12 cellular contexts compared by ENCODE assay signal in the genomic region with DNA sequence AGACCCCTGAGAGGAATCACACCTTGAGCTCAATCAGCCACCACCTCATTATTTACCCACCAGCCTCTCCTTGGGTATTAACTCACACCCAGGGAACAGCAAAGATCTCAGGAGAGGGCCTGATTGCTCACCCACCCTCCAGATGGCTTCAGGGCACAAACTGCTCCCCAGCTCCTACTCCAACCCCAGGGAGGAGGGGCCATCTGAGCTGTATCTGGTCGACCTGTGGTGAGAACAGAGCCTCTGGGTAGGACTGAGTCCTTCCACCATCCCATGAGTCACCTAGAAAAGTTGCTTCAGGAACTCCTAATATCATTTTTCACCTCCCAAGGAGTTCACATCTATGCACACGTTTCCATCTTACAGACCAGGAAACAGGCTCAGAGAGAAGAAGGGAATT. TPM values are rescaled to one million over a fixed set of nuclear protein-coding genes. Genes with fewer than 3 reads are reported as not detected.
DNase-seq lines count a peak whose midpoint lies in the region; ATAC-seq, FAIRE-seq and TF ChIP-seq lines count a peak whose summit lies in the region.
"Had no signal": no experiment of that assay in that cellular context is flagged by ENCODE, and none has a peak within 500 bp of the region (broad histone marks: within the 10 kb centered on the region; RNA-seq: fewer than 3 reads in every experiment).

No MANE protein-coding gene starts in this region.

- WGBS in K562 (ENCODE audit: insufficient coverage, low coverage, missing lambda C conversion rate), result 6% methylated on average over 2 of the region's 2 CpGs

- CTCF ChIA-PET in K562 (lab: Yijun Ruan, JAX; ENCODE audit: low intra/inter-chr PET ratio), result no interaction called here

- no peak for TF ChIP-seq POLR2A in K562 (conservative IDR thresholded peaks at IDR 0.05)

- H3K27ac ChIP-seq in K562 (ENCODE audit: extremely low read depth, low read depth, low read length) (peak overlapping the region; percentile 24; the same call in 2 of the 3 replicates), neural progenitor cell (no peak overlapping the region)

- H3K9me3 ChIP-seq in MG63, result no peaks in the 10 kb centered on the region
- no peaks in the 10 kb centered on the region for H3K9me3 ChIP-seq in K562 (replicated peaks; ENCODE audit: control insufficient read depth, insufficient read depth, low read depth, low read length)
- no peaks in the 10 kb centered on the region for H3K9me3 ChIP-seq in neural progenitor cell (ENCODE audit: low read depth)
- H3K9me3 ChIP-seq: Caco-2 had no signal

- no peak overlapping the region for H3K4me3 Mint-ChIP-seq in neural progenitor cell
- H3K4me3 Mint-ChIP-seq: activated naive CD8-positive, alpha-beta T cell treated with anti-CD3 and anti-CD28 coated beads for 36 hours had no signal

- no peaks in the 10 kb centered on the region for H3K36me3 Mint-ChIP-seq in neural progenitor cell
- H3K36me3 Mint-ChIP-seq: activated naive CD8-positive, alpha-beta T cell treated with anti-CD3 and anti-CD28 coated beads for 36 hours had no signal

- peaks cover 15 to 26% of the 10 kb centered on the region in 2 experiments for H3K4me1 ChIP-seq in K562 (replicated peaks in 1 of 2; ENCODE audit: control insufficient read depth in 2 of 2, insufficient read depth in 2 of 2, low read length in 2 of 2)
- H3K4me1 ChIP-seq in neural progenitor cell, result peaks cover 42% of the 10 kb centered on the region

- ATAC-seq in K562 (peak; percentile 39), GM21529 (IDR thresholded peaks at IDR 0.05; ENCODE audit: unreplicated experiment) (no peak), Right ventricle myocardium superior (ENCODE audit: poor library complexity) (no peak), HG03457 (IDR thresholded peaks at IDR 0.05; ENCODE audit: unreplicated experiment) (no peak), GM18861 (IDR thresholded peaks at IDR 0.05; ENCODE audit: unreplicated experiment) (no peak)

- H3K9ac ChIP-seq in K562 (ENCODE audit: insufficient read depth in 1 of 2, low read depth in 2 of 2, low read length in 2 of 2) (no peak overlapping the region; a peak in 1 of 4 replicates), neural progenitor cell (no peak overlapping the region)

- H3K9me3 Mint-ChIP-seq in neural progenitor cell, result no peaks in the 10 kb centered on the region
- H3K9me3 Mint-ChIP-seq: activated naive CD8-positive, alpha-beta T cell treated with anti-CD3 and anti-CD28 coated beads for 36 hours had no signal

- intact Hi-C loops in K562 (cut with micrococcal nuclease) (no loop called here), Right ventricle myocardium superior (cut with DNase I) (no loop called here)

- no TSS peak for BruUV-seq in K562 (replicated peaks; lab: Mats Ljungman, UMichigan)

- peak overlapping the region; percentile 65 for H3K27ac Mint-ChIP-seq in neural progenitor cell
- H3K27ac Mint-ChIP-seq: activated naive CD8-positive, alpha-beta T cell treated with anti-CD3 and anti-CD28 coated beads for 36 hours had no signal

- TF ChIP-seq EP300 in K562 (IDR thresholded peaks at IDR 0.05; ENCODE audit: low read length), result no peak

- no peak for TF ChIP-seq RAD21 in K562 (CRISPR knock-in tag; conservative IDR thresholded peaks at IDR 0.05 in 1 of 2, IDR thresholded peaks at IDR 0.05 in 1 of 2)

- H3K4me3 ChIP-seq in MG63 (no peak overlapping the region), K562 (no peak overlapping the region), neural progenitor cell (no peak overlapping the region)

- H3K4me2 ChIP-seq in K562 (ENCODE audit: insufficient read depth, low read length) (peak overlapping the region; percentile 17; the same call in 1 of the 2 replicates), neural progenitor cell (no peak overlapping the region)

- H2AFZ ChIP-seq in K562 (ENCODE audit: low read depth, low read length), result peak overlapping the region; percentile 70
- no peak overlapping the region for H2AFZ ChIP-seq in neural progenitor cell (replicated peaks)

- POLR2A ChIA-PET in K562 (lab: Yijun Ruan, JAX), result interaction anchor here (0.8 to 3.0 kb wide), 3 partner anchors 9 to 20 kb away, joined by 3 to 23 read pairs (median 3); no protein-coding TSS in a partner anchor

- H3K9me1 ChIP-seq in K562 (ENCODE audit: control insufficient read depth, insufficient read depth, low read length), result no peaks in the 10 kb centered on the region

- TF ChIP-seq CTCF in K562 (IDR thresholded peaks at IDR 0.05 in 2 of 3, conservative IDR thresholded peaks at IDR 0.05 in 1 of 3; ENCODE audit: insufficient read depth in 2 of 3, low read depth in 1 of 3, low read length in 3 of 3), result no peak
- TF ChIP-seq CTCF in neural progenitor cell (IDR thresholded peaks at IDR 0.05), result no peak

- H3K36me3 ChIP-seq in MG63 (no peaks in the 10 kb centered on the region), K562 (ENCODE audit: control insufficient read depth, insufficient read depth, low read length) (no peaks in the 10 kb centered on the region), neural progenitor cell (no peaks in the 10 kb centered on the region)

- H3F3A ChIP-seq in neural progenitor cell (ENCODE audit: low read depth), result peaks cover 23% of the 10 kb centered on the region

- peak; percentile 94 for DNase-seq in ELR (ENCODE audit: low read depth)
- peak; percentile 62 for DNase-seq in MG63
- peak in 1 of 4 experiments; percentile 46 for DNase-seq in K562 (ENCODE audit: extremely low read depth in 1 of 4, low spot score in 3 of 4)
- DNase-seq in neural progenitor cell (ENCODE audit: low spot score), result no peak
- DNase-seq in Right ventricle myocardium superior, result no peak
- DNase-seq: activated CD4-positive, alpha-beta T cell treated with anti-CD3 and anti-CD28 coated beads, Interleukin-2, amount 50 U/mL, for 48 hours; activated naive CD8-positive, alpha-beta T cell treated with anti-CD3 and anti-CD28 coated beads for 36 hours; Caco-2; NCI-H1436 treated with DMSO at 0.1 percent for 48 hours had no signal

- in situ Hi-C loops in K562 (cut with MboI), result no loop called here

- no peaks in the 10 kb centered on the region for H3K79me2 ChIP-seq in K562 (ENCODE audit: control insufficient read depth, insufficient read depth, low read length)
- no peaks in the 10 kb centered on the region for H3K79me2 ChIP-seq in neural progenitor cell (ENCODE audit: low read depth)

- H3K27me3 ChIP-seq in MG63 (no peaks in the 10 kb centered on the region), K562 (ENCODE audit: control insufficient read depth in 2 of 2, insufficient read depth in 2 of 2, low read length in 2 of 2) (no peaks in the 10 kb centered on the region), neural progenitor cell (no peaks in the 10 kb centered on the region)

- peak; percentile 19 for FAIRE-seq in K562 (lab: Jason Lieb, UNC)

- peaks cover 22% of the 10 kb centered on the region for H3K27me3 Mint-ChIP-seq in neural progenitor cell (ENCODE audit: insufficient read depth, low read depth)

- H3K4me1 Mint-ChIP-seq in neural progenitor cell, result peaks cover 74% of the 10 kb centered on the region

- H4K20me1 ChIP-seq in K562 (replicated peaks; ENCODE audit: control insufficient read depth, insufficient read depth, low read length) (no peaks in the 10 kb centered on the region), neural progenitor cell (ENCODE audit: low read depth) (no peaks in the 10 kb centered on the region)

TF ChIP-seq in K562, 482 proteins besides CTCF, POLR2A, EP300 and RAD21 (continues in another document):
- TF ChIP-seq FOSL1 (tag; conservative IDR thresholded peaks at IDR 0.05), result peak; percentile 73

RNA-seq across cellular contexts. Expression of gene HES1, which starts 44.8 kb away (rescaled TPM):
- 17.7 and 19.3 TPM in 2 replicates for total RNA-seq in MG63 (2014; rRNA removed; shearing (Covaris generic); ENCODE audit: low replicate concordance)
- total RNA-seq in K562 (2011; cell fraction: chromatin; rRNA removed; ENCODE audit: low replicate concordance), result 7.6 and 9.1 TPM in 2 replicates
- total RNA-seq in K562 (2011; cell fraction: nucleolus; rRNA removed), result 13.3 and 13.7 TPM in 2 replicates
- total RNA-seq in K562 (2011; cell fraction: nucleoplasm; rRNA removed), result 10.1 and 12.0 TPM in 2 replicates
- 37.0 and 46.8 TPM in 2 replicates for total RNA-seq in K562 (2014; rRNA removed)
- total RNA-seq in K562 (2014; rRNA removed; fragmentation: Illumina TruSeq; extraction: Trizol), result 17.7 and 17.8 TPM in 2 replicates
- 24.0 and 24.9 TPM in 2 replicates for total RNA-seq in K562 (2015; rRNA removed; fragmentation: Illumina TruSeq; extraction: Trizol)
- total RNA-seq in K562 (2021), result 30.5 and 39.1 TPM in 2 replicates
- 4.8 and 9.0 TPM in 2 replicates for polyA plus RNA-seq in K562 (2011; rRNA removed)
- 4.5 and 21.4 TPM in 2 replicates for polyA plus RNA-seq in K562 (2011; cell fraction: cytosol; rRNA removed)
- polyA plus RNA-seq in K562 (2011; cell fraction: nucleus; rRNA removed), result 7.4 and 25.5 TPM in 2 replicates
- polyA plus RNA-seq in K562 (2012), result 45.6 and 82.2 TPM in 2 replicates
- 16.7 and 19.3 TPM in 2 replicates for polyA plus RNA-seq in K562 (2014; fragmentation: Illumina TruSeq; extraction: Trizol)
- polyA plus RNA-seq in K562 (2014; fragmentation: Nextera tagmentation; extraction: Ambion mirVana), result 1 to 10 TPM; 3.4 to 6.3 TPM
- polyA plus RNA-seq in K562 (2014; rRNA removed), result 23.1 and 32.2 TPM in 2 replicates
- polyA minus RNA-seq in K562 (2011; rRNA and poly(A)+ RNA removed), result 2.8 and 7.0 TPM in 2 replicates
- 7.7 and 23.0 TPM in 2 replicates for polyA minus RNA-seq in K562 (2011; cell fraction: cytosol; rRNA and poly(A)+ RNA removed)
- polyA minus RNA-seq in K562 (2011; cell fraction: nucleus; rRNA and poly(A)+ RNA removed), result 12.7 and 22.8 TPM in 2 replicates
- 66.5 and 71.3 TPM in 2 replicates for total RNA-seq in neural progenitor cell (ENCODE audit: low replicate concordance)
- total RNA-seq in Right ventricle myocardium superior, result 11.1 TPM

Comparison
In these comparisons a context has a peak if more than half of its experiments do, and no peak if none do; other contexts are left out.
1. DNase-seq: peak in ELR (single experiment) and MG63 (single experiment); none in neural progenitor cell (single experiment) and Right ventricle myocardium superior (single experiment).